Comparison of ENCODE assay signal across 15 cellular contexts in genomic region chr6:11403035-11403601, GRCh38.
"Had no signal": no experiment of that assay in that cellular context is flagged by ENCODE, and none has a peak within 500 bp of the region (broad histone marks: within the 10 kb centered on the region; RNA-seq: fewer than 3 reads in every experiment).

No MANE protein-coding gene starts in this region.

- H3K9me3 ChIP-seq: lower lobe of right lung, upper lobe of right lung had no signal

- H3K9me3 Mint-ChIP-seq: activated CD4-positive, alpha-beta memory T cell treated with anti-CD3 and anti-CD28 coated beads for 36 hours; stimulated activated effector memory CD8-positive, alpha-beta T cell treated with anti-CD3 and anti-CD28 coated beads, Interleukin-12 subunit alpha, Interleukin-12 subunit beta, amount 100 ng/mL, for 72 hours had no signal

- H3K36me3 Mint-ChIP-seq: activated CD4-positive, alpha-beta memory T cell treated with anti-CD3 and anti-CD28 coated beads for 36 hours; stimulated activated effector memory CD8-positive, alpha-beta T cell treated with anti-CD3 and anti-CD28 coated beads, Interleukin-12 subunit alpha, Interleukin-12 subunit beta, amount 100 ng/mL, for 72 hours had no signal

- H3K27ac Mint-ChIP-seq: activated CD4-positive, alpha-beta memory T cell treated with anti-CD3 and anti-CD28 coated beads for 36 hours; activated naive CD8-positive, alpha-beta T cell; stimulated activated effector memory CD8-positive, alpha-beta T cell treated with anti-CD3 and anti-CD28 coated beads, Interleukin-12 subunit alpha, Interleukin-12 subunit beta, amount 100 ng/mL, for 72 hours had no signal

- DNase-seq: activated CD4-positive, alpha-beta memory T cell treated with anti-CD3 and anti-CD28 coated beads for 36 hours; activated CD4-positive, alpha-beta T cell treated with anti-CD3 and anti-CD28 coated beads for 1 hour; activated gamma-delta T cell; activated T-cell treated with anti-CD3 and anti-CD28 coated beads, Interleukin-2, amount 50 U/mL, for 48 hours; amygdala; brain microvascular endothelial cell; dermis blood vessel endothelial cell; hypothalamus; lower lobe of right lung; midbrain; small intestine; substantia nigra; upper lobe of right lung had no signal

- ATAC-seq: lower lobe of right lung; stimulated activated effector memory CD8-positive, alpha-beta T cell treated with anti-CD3 and anti-CD28 coated beads, Interleukin-12 subunit alpha, Interleukin-12 subunit beta, amount 100 ng/mL, for 72 hours; upper lobe of right lung had no signal

- H3K4me3 ChIP-seq: lower lobe of right lung, upper lobe of right lung had no signal

- H3K27me3 Mint-ChIP-seq: activated CD4-positive, alpha-beta memory T cell treated with anti-CD3 and anti-CD28 coated beads for 36 hours; activated naive CD8-positive, alpha-beta T cell had no signal

- H3K36me3 ChIP-seq: brain microvascular endothelial cell, lower lobe of right lung, upper lobe of right lung had no signal

- H3K27ac ChIP-seq: brain microvascular endothelial cell, lower lobe of right lung, upper lobe of right lung had no signal

- H3K4me3 Mint-ChIP-seq: activated CD4-positive, alpha-beta memory T cell treated with anti-CD3 and anti-CD28 coated beads for 36 hours; activated naive CD8-positive, alpha-beta T cell; stimulated activated effector memory CD8-positive, alpha-beta T cell treated with anti-CD3 and anti-CD28 coated beads, Interleukin-12 subunit alpha, Interleukin-12 subunit beta, amount 100 ng/mL, for 72 hours had no signal
